8 cellular contexts compared by ENCODE assay signal in the genomic region with DNA sequence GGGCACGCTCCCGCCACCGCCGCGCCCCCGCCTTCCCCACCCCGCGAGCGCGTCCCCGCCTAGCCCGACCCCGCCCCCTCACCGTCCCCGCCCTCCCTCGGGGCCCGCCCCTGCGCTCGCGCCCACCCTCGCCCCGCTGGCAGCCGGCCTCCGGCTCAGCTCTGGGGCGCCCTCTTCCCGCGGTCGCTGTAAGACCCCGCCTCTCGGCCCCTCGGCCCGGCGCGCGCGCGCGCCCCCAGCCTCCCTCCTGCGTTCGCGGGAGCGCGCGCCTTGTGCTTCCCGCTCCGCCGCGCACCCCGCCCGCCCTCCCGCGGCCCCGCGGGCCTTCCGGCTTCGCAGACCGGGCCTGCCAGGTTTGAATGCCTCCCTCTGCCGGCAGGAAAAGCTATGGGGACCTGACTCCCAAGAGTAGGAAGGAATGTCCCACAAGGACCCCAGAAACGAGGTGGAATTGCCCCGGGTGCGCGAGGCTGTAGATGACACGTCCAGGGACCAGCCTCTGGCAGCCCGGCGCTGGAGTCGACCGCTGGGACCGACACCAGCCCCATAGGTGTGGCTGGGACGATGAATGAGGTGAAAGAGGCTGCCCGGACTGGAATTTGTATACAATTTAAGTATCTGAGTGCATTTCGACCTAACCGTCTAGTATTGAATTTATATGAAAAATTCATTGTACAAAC. TPM values are rescaled to one million over a fixed set of nuclear protein-coding genes. Genes with fewer than 3 reads are reported as not detected.
DNase-seq lines count a peak whose midpoint lies in the region; ATAC-seq and TF ChIP-seq lines count a peak whose summit lies in the region.

No MANE protein-coding gene starts in this region.

- H3K36me3 ChIP-seq in vagina: no peaks in the 10 kb centered on the region

- intact Hi-C loops in right cardiac atrium (cut with DNase I) (loop anchor here in 1 of 4 donors (10.0 kb wide), 1 partner anchor 239 kb away; no protein-coding TSS in a partner anchor), vagina (cut with DNase I) (loop anchor here (5.0 to 10.0 kb wide), 2 partner anchors 156 to 439 kb away; a partner anchor contains a TSS)

- peaks cover 32% of the 10 kb centered on the region for H3K4me1 Mint-ChIP-seq in T-helper 17 cell

- WGBS in right cardiac atrium: under 1% methylated on average over 72 of the region's 72 CpGs

- H3K27me3 Mint-ChIP-seq in T-helper 17 cell: no peaks in the 10 kb centered on the region

- H3K36me3 Mint-ChIP-seq in T-helper 17 cell (ENCODE audit: low read depth): no peaks in the 10 kb centered on the region

- peak overlapping the region; percentile 94 for H3K4me3 Mint-ChIP-seq in T-helper 17 cell

- H3K4me3 ChIP-seq in right cardiac atrium (ENCODE audit: low read length) (peak overlapping the region; percentile 93), vagina (peak overlapping the region; percentile 77 to 81)

- H3K9me3 ChIP-seq in T-helper 17 cell (ENCODE audit: control insufficient read depth, low read length, poor library complexity, severe bottlenecking): no peaks in the 10 kb centered on the region
- H3K9me3 ChIP-seq in right cardiac atrium (ENCODE audit: control insufficient read depth, low read length): no peaks in the 10 kb centered on the region
- no peaks in the 10 kb centered on the region for H3K9me3 ChIP-seq in vagina

- DNase-seq in NCI-H1694 (lab: John Stamatoyannopoulos, UW): peak; percentile 72
- DNase-seq in T-helper 17 cell: peak; percentile 85 to 97 (median 95)
- DNase-seq in right cardiac atrium: peak; percentile 95 to 99 (median 98)
- DNase-seq in putamen (ENCODE audit: low spot score): peak; percentile 96
- peak in 1 of 2 donors; percentile 92 for DNase-seq in vagina (ENCODE audit: extremely low spot score in 2 of 2)

- H3K27me3 ChIP-seq in right cardiac atrium (ENCODE audit: control insufficient read depth, insufficient read depth): no peaks in the 10 kb centered on the region
- H3K27me3 ChIP-seq in vagina: no peaks in the 10 kb centered on the region

- TF ChIP-seq CTCF in vagina (IDR thresholded peaks at IDR 0.05): peak in 2 of 3 experiments; percentile 58 to 71

- peak; percentile 35 for ATAC-seq in GM18499 (IDR thresholded peaks at IDR 0.05; ENCODE audit: insufficient read depth, unreplicated experiment)
- ATAC-seq in HG02938 (IDR thresholded peaks at IDR 0.05; ENCODE audit: unreplicated experiment): peak; percentile 64
- peak; percentile 87 for ATAC-seq in T-helper 17 cell
- ATAC-seq in right cardiac atrium: peak; percentile 97

- H3K27ac Mint-ChIP-seq in T-helper 17 cell: peak overlapping the region; percentile 95

- peak in 1 of 2 donors; percentile 6 for TF ChIP-seq POLR2A in vagina (IDR thresholded peaks at IDR 0.05)

- peak overlapping the region; percentile 24 for H3K27ac ChIP-seq in angular gyrus (ENCODE audit: low read depth, low read length)
- H3K27ac ChIP-seq in right cardiac atrium (ENCODE audit: low read length): peak overlapping the region; percentile 100
- peak overlapping the region; percentile 99 for H3K27ac ChIP-seq in vagina

- no peaks in the 10 kb centered on the region for H3K4me1 ChIP-seq in right cardiac atrium (ENCODE audit: control insufficient read depth, insufficient read depth, low read length)
- peaks cover 32% of the 10 kb centered on the region for H3K4me1 ChIP-seq in vagina

RNA-seq across cellular contexts. Expression of a gene that starts 0.4 kb away (rescaled TPM):
- total RNA-seq in T-helper 17 cell (100 to 1,000 TPM; 132 to 140 TPM), right cardiac atrium (10 to 100 TPM; 15.1 to 19.6 (median 17.3) TPM), vagina (58.9 TPM)
- polyA plus RNA-seq in right cardiac atrium: 4.4 TPM

RNA-seq across cellular contexts. Expression of a gene that starts 46.1 kb away (rescaled TPM):
- total RNA-seq in T-helper 17 cell (10 to 100 TPM in 1 of 2 donors, 1 to 10 TPM in 1; 7.9 to 10.1 TPM), right cardiac atrium (100 to 1,000 TPM; 102 to 120 (median 111) TPM), vagina (25.8 TPM)
- 87.6 TPM for polyA plus RNA-seq in right cardiac atrium

Comparison
In these comparisons a context has a peak if more than half of its experiments do, and no peak if none do; other contexts are left out.
1. ATAC-seq: peak in every context shown above with its lines; median percentile 97 in right cardiac atrium; 87 in T-helper 17 cell; 64 in HG02938; 35 in GM18499.
2. H3K27ac ChIP-seq: peak in every context shown above with its lines; median percentile 100 in right cardiac atrium; 99 in vagina; 24 in angular gyrus.